11 cellular contexts compared by ENCODE assay signal in the genomic region with DNA sequence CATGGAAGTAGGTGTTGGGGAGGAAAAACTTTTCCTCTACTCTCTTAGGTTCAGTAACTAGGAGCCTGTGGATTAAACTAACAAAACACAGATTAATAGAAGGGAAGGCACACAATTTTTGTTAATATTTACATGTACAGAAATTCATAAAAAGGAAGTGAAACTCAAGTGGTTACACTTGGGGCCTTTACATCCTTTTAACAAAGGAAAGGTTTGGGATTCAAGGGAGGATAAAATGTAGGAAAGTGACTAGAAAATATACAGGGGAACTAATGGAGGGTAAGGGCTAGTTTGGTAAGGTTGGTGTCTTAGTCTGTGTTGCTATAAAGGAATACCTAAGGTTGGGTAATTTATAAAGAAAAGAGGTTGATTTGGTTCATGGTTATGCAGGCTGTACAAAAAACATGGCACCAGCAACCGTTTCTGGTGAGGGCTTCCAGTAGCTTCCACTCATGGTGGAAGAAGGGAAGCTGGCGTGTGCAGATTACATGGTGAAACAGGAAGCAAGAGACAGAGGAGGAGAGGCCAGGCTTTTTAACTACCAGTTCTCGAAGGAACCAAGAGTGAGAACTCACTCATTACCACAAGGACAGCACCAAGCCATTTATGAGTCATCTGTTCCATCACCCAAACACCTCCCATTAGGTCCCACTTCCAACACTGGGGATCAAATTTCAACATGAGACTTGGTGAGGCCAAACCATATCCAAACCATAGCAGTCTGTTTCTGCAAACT.
DNase-seq lines count a peak whose midpoint lies in the region; ATAC-seq and TF ChIP-seq lines count a peak whose summit lies in the region.
"Had no signal": no experiment of that assay in that cellular context is flagged by ENCODE, and none has a peak within 500 bp of the region (broad histone marks: within the 10 kb centered on the region; RNA-seq: fewer than 3 reads in every experiment).

No MANE protein-coding gene starts in this region.

- no peak overlapping the region for H3K4me3 ChIP-seq in astrocyte of the cerebellum (ENCODE audit: low read depth, low read length)

- in situ Hi-C loops in astrocyte of the cerebellum (cut with HindIII; ENCODE audit: low sequenced_read_pairs): no loop called here

- no peaks in the 10 kb centered on the region for H3K9me3 Mint-ChIP-seq in activated CD4-positive, alpha-beta memory T cell treated with anti-CD3 and anti-CD28 coated beads for 36 hours
- no peaks in the 10 kb centered on the region for H3K9me3 Mint-ChIP-seq in activated naive CD4-positive, alpha-beta T cell treated with anti-CD3 and anti-CD28 coated beads, Interleukin-2, amount 10 ng/mL, durations not matched to agents 7 days and 5 days

- peak; percentile 95 for ATAC-seq in GM18517 (IDR thresholded peaks at IDR 0.05; ENCODE audit: unreplicated experiment)
- peak; percentile 91 for ATAC-seq in GM21717 (IDR thresholded peaks at IDR 0.05; ENCODE audit: unreplicated experiment)
- peak; percentile 92 for ATAC-seq in HG03280 (IDR thresholded peaks at IDR 0.05; ENCODE audit: unreplicated experiment)
- ATAC-seq in Right ventricle myocardium superior (ENCODE audit: poor library complexity): no peak
- ATAC-seq: esophagus mucosa had no signal

- H3K27me3 Mint-ChIP-seq in activated CD4-positive, alpha-beta memory T cell treated with anti-CD3 and anti-CD28 coated beads for 36 hours: no peaks in the 10 kb centered on the region
- no peaks in the 10 kb centered on the region for H3K27me3 Mint-ChIP-seq in activated naive CD4-positive, alpha-beta T cell treated with anti-CD3 and anti-CD28 coated beads, Interleukin-2, amount 10 ng/mL, durations not matched to agents 7 days and 5 days
- H3K27me3 Mint-ChIP-seq: activated naive CD8-positive, alpha-beta T cell had no signal

- intact Hi-C loops in Right ventricle myocardium superior (cut with DNase I): no loop called here
- intact Hi-C loops in activated CD4-positive, alpha-beta memory T cell treated with anti-CD3 and anti-CD28 coated beads for 36 hours (cut with micrococcal nuclease): no loop called here

- no peak for TF ChIP-seq CTCF in astrocyte of the cerebellum (IDR thresholded peaks at IDR 0.05; ENCODE audit: low read depth, low read length, missing control alignments)

- no peak overlapping the region for H3K27ac Mint-ChIP-seq in activated CD4-positive, alpha-beta memory T cell treated with anti-CD3 and anti-CD28 coated beads for 36 hours
- H3K27ac Mint-ChIP-seq in activated naive CD4-positive, alpha-beta T cell treated with anti-CD3 and anti-CD28 coated beads, Interleukin-2, amount 10 ng/mL, durations not matched to agents 7 days and 5 days: no peak overlapping the region
- H3K27ac Mint-ChIP-seq: activated naive CD8-positive, alpha-beta T cell had no signal

- H3K4me3 Mint-ChIP-seq in activated CD4-positive, alpha-beta memory T cell treated with anti-CD3 and anti-CD28 coated beads for 36 hours: no peak overlapping the region
- H3K4me3 Mint-ChIP-seq in activated naive CD4-positive, alpha-beta T cell treated with anti-CD3 and anti-CD28 coated beads, Interleukin-2, amount 10 ng/mL, durations not matched to agents 7 days and 5 days: no peak overlapping the region
- H3K4me3 Mint-ChIP-seq: activated naive CD8-positive, alpha-beta T cell had no signal

- no peaks in the 10 kb centered on the region for H3K36me3 Mint-ChIP-seq in activated CD4-positive, alpha-beta memory T cell treated with anti-CD3 and anti-CD28 coated beads for 36 hours
- H3K36me3 Mint-ChIP-seq in activated naive CD4-positive, alpha-beta T cell treated with anti-CD3 and anti-CD28 coated beads, Interleukin-2, amount 10 ng/mL, durations not matched to agents 7 days and 5 days: no peaks in the 10 kb centered on the region
- H3K36me3 Mint-ChIP-seq: activated naive CD8-positive, alpha-beta T cell had no signal

- no peaks in the 10 kb centered on the region for H3K4me1 Mint-ChIP-seq in activated CD4-positive, alpha-beta memory T cell treated with anti-CD3 and anti-CD28 coated beads for 36 hours (ENCODE audit: low read depth)
- H3K4me1 Mint-ChIP-seq in activated naive CD4-positive, alpha-beta T cell treated with anti-CD3 and anti-CD28 coated beads, Interleukin-2, amount 10 ng/mL, durations not matched to agents 7 days and 5 days: no peaks in the 10 kb centered on the region

- POLR2A ChIA-PET in activated CD4-positive, alpha-beta memory T cell treated with anti-CD3 and anti-CD28 coated beads for 36 hours (lab: Charles Lee): no interaction called here

- CTCF ChIA-PET in activated CD4-positive, alpha-beta memory T cell treated with anti-CD3 and anti-CD28 coated beads for 36 hours (lab: Charles Lee): no interaction called here
- CTCF ChIA-PET in activated naive CD4-positive, alpha-beta T cell treated with anti-CD3 and anti-CD28 coated beads, Interleukin-2, amount 10 ng/mL, durations not matched to agents 7 days and 5 days (lab: Charles Lee): no interaction called here

- DNase-seq in astrocyte of the cerebellum (ENCODE audit: low read depth) (peak; percentile 24), Right ventricle myocardium superior (no peak)
- no peak for DNase-seq in activated CD4-positive, alpha-beta memory T cell treated with anti-CD3 and anti-CD28 coated beads for 36 hours
- no peak for DNase-seq in stimulated activated CD4-positive, alpha-beta T cell treated with anti-CD3 and anti-CD28 coated beads, Interleukin-15, amount 100 ng/mL, for 24 hours
- no peak for DNase-seq in activated naive CD4-positive, alpha-beta T cell treated with anti-CD3 and anti-CD28 coated beads, Interleukin-2, amount 10 ng/mL, durations not matched to agents 7 days and 5 days
- DNase-seq: H7 had no signal
